In genomic region chr18:2641638-2642037, GRCh38 we compare ENCODE assay signal across 8 cellular contexts. TPM values are rescaled to one million over a fixed set of nuclear protein-coding genes. Genes with fewer than 3 reads are reported as not detected.
A peak's percentile ranks its signal among the peaks of the same experiment; 100 is the strongest.
DNase-seq lines count a peak whose midpoint lies in the region; ATAC-seq, FAIRE-seq and TF ChIP-seq lines count a peak whose summit lies in the region.

No MANE protein-coding gene starts in this region.

- no peaks in the 10 kb centered on the region for H3K9me3 ChIP-seq in ascending aorta
- no peaks in the 10 kb centered on the region for H3K9me3 ChIP-seq in small intestine (ENCODE audit: control insufficient read depth, low read depth)

- H3K27ac ChIP-seq in ascending aorta (peak overlapping the region in 1 of 2 donors; percentile 18), small intestine (ENCODE audit: low read depth in 1 of 2, low read length in 1 of 2) (peak overlapping the region; percentile 48 to 71)

- peak overlapping the region; percentile 10 to 16 for H3K4me3 ChIP-seq in ascending aorta
- H3K4me3 ChIP-seq in small intestine (ENCODE audit: low read depth in 1 of 2, low read length in 2 of 2): no peak overlapping the region

- intact Hi-C loops in ascending aorta (cut with DNase I): no loop called here

- DNase-seq in GM13976 (ENCODE audit: low spot score) (peak; percentile 74), ascending aorta (ENCODE audit: low spot score in 2 of 2) (no peak), small intestine (peak; percentile 83), D721Med (ENCODE audit: insufficient read length, low spot score) (no peak), hippocampal formation (lab: John Stamatoyannopoulos, UW) (no peak)
- no peak for DNase-seq in stimulated activated CD4-positive, alpha-beta T cell treated with anti-CD3 and anti-CD28 coated beads, Interleukin-4, amount 100 ng/mL, for 1 hour

- TF ChIP-seq CTCF in GM13976 (IDR thresholded peaks at IDR 0.05; ENCODE audit: borderline replicate concordance, control extremely low read depth, extremely low read depth, insufficient read depth, missing control alignments) (no peak), ascending aorta (IDR thresholded peaks at IDR 0.05) (no peak), D721Med (IDR thresholded peaks at IDR 0.05; ENCODE audit: insufficient read depth, missing control alignments) (no peak)

- in situ Hi-C loops in GM13976 (cut with MboI; ENCODE audit: low sequenced_read_pairs, unreplicated experiment): no loop called here

- FAIRE-seq in small intestine (lab: Jason Lieb, UNC) (peak; percentile 72), D721Med (lab: Jason Lieb, UNC) (no peak)

- ATAC-seq in GM21381 (IDR thresholded peaks at IDR 0.05; ENCODE audit: unreplicated experiment) (peak; percentile 77), HG03571 (IDR thresholded peaks at IDR 0.05; ENCODE audit: unreplicated experiment) (peak; percentile 79)

- WGBS in small intestine, 3 donors: 0 to 3% (median 3%) methylated on average over 2 of the region's 2 CpGs

- H3K4me1 ChIP-seq in ascending aorta (no peaks in the 10 kb centered on the region), small intestine (ENCODE audit: control insufficient read depth in 2 of 2, insufficient read depth in 1 of 2, low read depth in 1 of 2, low read length in 1 of 2) (peaks cover 0 to 3% of the 10 kb centered on the region in 2 donors)

- H3K27me3 ChIP-seq in ascending aorta (no peaks in the 10 kb centered on the region), small intestine (ENCODE audit: control insufficient read depth in 2 of 2, insufficient read depth in 2 of 2, low read length in 2 of 2) (no peaks in the 10 kb centered on the region)

- H3K36me3 ChIP-seq in ascending aorta (no peaks in the 10 kb centered on the region), small intestine (ENCODE audit: control insufficient read depth in 2 of 2, insufficient read depth in 2 of 2, low read length in 2 of 2) (no peaks in the 10 kb centered on the region)

RNA-seq across cellular contexts. Expression of gene SMCHD1, which starts 13.9 kb away (rescaled TPM):
- 29.2 TPM for total RNA-seq in ascending aorta
- 10 to 100 TPM; 11.2 to 14.6 (median 14.1) TPM for polyA plus RNA-seq in small intestine

Comparison
In these comparisons a context has a peak if more than half of its experiments do, and no peak if none do; other contexts are left out.
1. DNase-seq: peak in GM13976 (single experiment) and small intestine (single experiment); none in ascending aorta (0 of 2), D721Med (single experiment), stimulated activated CD4-positive, alpha-beta T cell treated with anti-CD3 and anti-CD28 coated beads, Interleukin-4, amount 100 ng/mL, for 1 hour (single experiment) and hippocampal formation (0 of 2).
2. H3K4me3 ChIP-seq: peak in ascending aorta (2 of 2); none in small intestine (0 of 2).